ENCODE assay signal across 8 cellular contexts in genomic region chr17:40418428-40418706, GRCh38. TPM values are rescaled to one million over a fixed set of nuclear protein-coding genes. Genes with fewer than 3 reads are reported as not detected.
DNase-seq lines count a peak whose midpoint lies in the region; ATAC-seq and TF ChIP-seq lines count a peak whose summit lies in the region.

No MANE protein-coding gene starts in this region.

- ATAC-seq in DND-41 (ENCODE audit: insufficient read depth, low read depth) = no peak; the same call in 2 of the 3 replicates
- ATAC-seq in HG03469 (IDR thresholded peaks at IDR 0.05; ENCODE audit: unreplicated experiment) = no peak
- no peak for ATAC-seq in HG03095 (IDR thresholded peaks at IDR 0.05; ENCODE audit: unreplicated experiment)

- H3K4me3 ChIP-seq in DND-41 (ENCODE audit: low read depth in 1 of 2, low read length in 2 of 2) (peak overlapping the region; percentile 36 to 87; a peak in 3 of 4 replicates), SJCRH30 (peak overlapping the region; percentile 96), foreskin fibroblast (ENCODE audit: low read depth in 1 of 2, low read length in 2 of 2) (peak overlapping the region; percentile 58 to 75), prostate gland (peak overlapping the region; percentile 34 to 37)

- intact Hi-C loops in prostate gland (cut with DNase I) = loop anchor here (5.0 to 10.0 kb wide), 2 partner anchors 61 to 104 kb away; no protein-coding TSS in a partner anchor

- 62% methylated on average over 16 of the region's 16 CpGs for WGBS in prostate gland

- peaks cover 43% of the 10 kb centered on the region for H3K79me2 ChIP-seq in DND-41 (ENCODE audit: insufficient read depth, low read length)

- TF ChIP-seq CTCF in DND-41 (IDR thresholded peaks at IDR 0.05; ENCODE audit: borderline replicate concordance, extremely low read depth, low read length, poor library complexity, severe bottlenecking) (no peak), foreskin fibroblast (IDR thresholded peaks at IDR 0.05; ENCODE audit: low read depth, low read length) (no peak), prostate gland (IDR thresholded peaks at IDR 0.05) (no peak)

- H3K9me3 ChIP-seq in DND-41 (ENCODE audit: insufficient read depth, low read length, severe bottlenecking) = no peaks in the 10 kb centered on the region
- no peaks in the 10 kb centered on the region for H3K9me3 ChIP-seq in SJCRH30 (replicated peaks)
- no peaks in the 10 kb centered on the region for H3K9me3 ChIP-seq in prostate gland

- H3K27ac ChIP-seq in DND-41 (ENCODE audit: low read length) (peak overlapping the region; percentile 96), SJCRH30 (peak overlapping the region; percentile 95), prostate gland (peak overlapping the region; percentile 24 to 69)

- in situ Hi-C loops in G401 (cut with HindIII; ENCODE audit: low sequenced_read_pairs) = no loop called here

- DNase-seq in DND-41 (no peak), SJCRH30 (no peak), foreskin fibroblast (no peak), prostate gland (ENCODE audit: low spot score) (no peak), G401 (ENCODE audit: low spot score) (no peak), A172 (ENCODE audit: low spot score) (no peak)

- H3K4me2 ChIP-seq in DND-41 (ENCODE audit: insufficient read depth, low read length) = peak overlapping the region; percentile 67

- H4K20me1 ChIP-seq in DND-41 (ENCODE audit: insufficient read depth, low read length) = peaks cover 12% of the 10 kb centered on the region; the same call in 1 of the 2 replicates

- peak overlapping the region; percentile 69 for H3K9ac ChIP-seq in DND-41 (ENCODE audit: low read depth, low read length)

- no peak for TF ChIP-seq POLR2A in prostate gland (IDR thresholded peaks at IDR 0.05)

- H3K36me3 ChIP-seq in DND-41 (ENCODE audit: insufficient read depth, low read length) (peaks cover 39% of the 10 kb centered on the region), SJCRH30 (peaks cover 34% of the 10 kb centered on the region), prostate gland (no peaks in the 10 kb centered on the region)

- H3K27me3 ChIP-seq in DND-41 (ENCODE audit: insufficient read depth, low read length, poor library complexity) (no peaks in the 10 kb centered on the region), SJCRH30 (no peaks in the 10 kb centered on the region), prostate gland (replicated peaks; ENCODE audit: insufficient read depth) (no peaks in the 10 kb centered on the region)

- H2AFZ ChIP-seq in DND-41 (ENCODE audit: low read depth, low read length) = peak overlapping the region; percentile 81

- H3K4me1 ChIP-seq in DND-41 (ENCODE audit: insufficient read depth, low read length) = peaks cover 45% of the 10 kb centered on the region
- H3K4me1 ChIP-seq in SJCRH30 = peaks cover 31% of the 10 kb centered on the region
- no peaks in the 10 kb centered on the region for H3K4me1 ChIP-seq in prostate gland (replicated peaks)

RNA-seq across cellular contexts. Expression of gene TOP2A, which starts 0.7 kb away (rescaled TPM):
- total RNA-seq in SJCRH30 (2014; rRNA removed; shearing (Covaris generic)) = 524 and 583 TPM in 2 replicates
- total RNA-seq in prostate gland = 10 to 100 TPM in 1 of 2 donors, 1 to 10 TPM in 1; 3.1 to 15.9 TPM
- total RNA-seq in G401 (2014; rRNA removed; shearing (Covaris generic)) = 133 and 277 TPM in 2 replicates
- total RNA-seq in A172 (2014; rRNA removed; shearing (Covaris generic)) = 227 and 241 TPM in 2 replicates

RNA-seq across cellular contexts. Expression of gene IGFBP4, which starts 24.9 kb away (rescaled TPM):
- 1.7 and 2.3 TPM in 2 replicates for total RNA-seq in SJCRH30 (2014; rRNA removed; shearing (Covaris generic))
- 100 to 1,000 TPM; 132 to 154 TPM for total RNA-seq in prostate gland
- 44.6 and 46.2 TPM in 2 replicates for total RNA-seq in G401 (2014; rRNA removed; shearing (Covaris generic))
- 2.9 and 6.6 TPM in 2 replicates for total RNA-seq in A172 (2014; rRNA removed; shearing (Covaris generic))

RNA-seq across cellular contexts. Expression of gene GJD3, which starts 53.8 kb away (rescaled TPM):
- not detected in 2 replicates for total RNA-seq in SJCRH30 (2014; rRNA removed; shearing (Covaris generic))
- total RNA-seq in prostate gland = 1 to 10 TPM in 1 of 2 donors, under 1 TPM in 1; 0.82 to 5.3 TPM
- total RNA-seq in G401 (2014; rRNA removed; shearing (Covaris generic)) = not detected in 2 replicates
- not detected in 2 replicates for total RNA-seq in A172 (2014; rRNA removed; shearing (Covaris generic))

Comparison
In these comparisons a context has a peak if more than half of its experiments do, and no peak if none do; other contexts are left out.
1. H3K4me3 ChIP-seq: peak in every context shown above with its lines; median percentile 96 in SJCRH30; 66 in foreskin fibroblast; 62 in DND-41; 36 in prostate gland.